In the genomic region with DNA sequence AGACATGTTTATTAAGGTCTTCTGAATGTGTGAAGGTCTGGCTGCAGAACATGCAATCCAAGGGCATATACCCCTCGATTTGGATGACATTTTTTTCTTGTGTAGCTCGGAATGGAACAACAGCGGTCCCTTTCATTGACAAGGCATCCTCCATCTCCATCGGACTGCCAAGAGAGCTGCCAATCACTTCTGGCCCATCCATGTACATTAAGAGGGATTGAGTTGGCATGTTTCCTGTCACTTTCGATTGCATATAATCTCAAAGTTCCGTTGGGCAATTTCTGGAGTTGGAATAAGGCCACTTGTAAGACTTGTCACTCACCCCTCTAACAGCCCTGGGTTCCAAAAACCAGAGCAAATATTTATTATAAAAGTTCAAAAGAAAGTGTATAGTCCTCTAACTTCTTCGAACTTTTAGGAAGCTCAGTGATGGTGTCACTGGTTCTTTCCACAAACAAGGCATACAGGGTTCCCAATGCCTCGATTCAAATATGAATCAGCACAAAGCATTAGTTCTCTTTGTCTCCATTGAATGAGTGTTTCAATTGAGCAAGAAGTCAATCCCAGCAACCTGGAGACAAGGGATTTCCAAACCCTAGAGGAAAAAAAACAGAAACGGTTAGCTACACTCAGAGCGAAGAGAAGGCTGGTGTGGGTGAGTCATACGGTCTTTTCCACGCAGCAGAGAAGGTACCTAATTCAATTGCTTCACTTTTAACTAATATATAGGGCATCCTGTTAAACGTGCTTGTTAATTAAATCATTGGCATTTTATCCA, we compare ENCODE assay signal across 8 cellular contexts. TPM values are rescaled to one million over a fixed set of nuclear protein-coding genes. Genes with fewer than 3 reads are reported as not detected.
DNase-seq lines count a peak whose midpoint lies in the region; ATAC-seq lines count a peak whose summit lies in the region.

No MANE protein-coding gene starts in this region.

- peaks cover 78 to 92% (median 80%) of the 10 kb centered on the region in 3 donors for H3K4me1 Mint-ChIP-seq in CD8-positive, alpha-beta memory T cell
- H3K4me1 Mint-ChIP-seq in activated T-cell treated with anti-CD3 and anti-CD28 coated beads, Interleukin-2, amount 50 U/mL, for 4 hours (ENCODE audit: low read depth), result peaks cover 86% of the 10 kb centered on the region

- POLR2A ChIA-PET in CD8-positive, alpha-beta memory T cell (lab: Charles Lee), result interaction anchor here (0.6 to 2.3 kb wide), 8 partner anchors 9 to 350 kb away, joined by 3 to 12 read pairs (median 5); no protein-coding TSS in a partner anchor

- peaks cover 81% of the 10 kb centered on the region for H3K4me1 ChIP-seq in CD8-positive, alpha-beta memory T cell (ENCODE audit: insufficient read depth, low read length)

- no peaks in the 10 kb centered on the region for H3K9me3 Mint-ChIP-seq in CD8-positive, alpha-beta memory T cell
- no peaks in the 10 kb centered on the region for H3K9me3 Mint-ChIP-seq in activated T-cell treated with anti-CD3 and anti-CD28 coated beads, Interleukin-2, amount 50 U/mL, for 4 hours

- CTCF ChIA-PET in CD8-positive, alpha-beta memory T cell (lab: Charles Lee), result interaction anchor here (1.0 to 8.9 kb wide), 8 partner anchors 9 to 334 kb away, joined by 3 to 83 read pairs (median 4); no protein-coding TSS in a partner anchor

- H3K36me3 ChIP-seq in CD8-positive, alpha-beta memory T cell (ENCODE audit: insufficient read depth, low read length), result peaks cover 13% of the 10 kb centered on the region

- no peaks in the 10 kb centered on the region for H3K9me3 ChIP-seq in CD8-positive, alpha-beta memory T cell (ENCODE audit: low read length)

- H3K27ac Mint-ChIP-seq in CD8-positive, alpha-beta memory T cell, result peak overlapping the region; percentile 88 to 98 (median 92)

- H3K27me3 ChIP-seq in CD8-positive, alpha-beta memory T cell (ENCODE audit: insufficient read depth, low read length, poor library complexity, severe bottlenecking), result no peaks in the 10 kb centered on the region

- peak overlapping the region; percentile 61 for H3K4me3 ChIP-seq in CD8-positive, alpha-beta memory T cell (ENCODE audit: low read length)
- no peak overlapping the region for H3K4me3 ChIP-seq in skeletal muscle cell (ENCODE audit: low read depth, low read length)

- peak; percentile 55 to 65 for ATAC-seq in activated T-cell treated with anti-CD3 and anti-CD28 coated beads, Interleukin-2, amount 50 U/mL, for 4 hours
- ATAC-seq in HG03342 (IDR thresholded peaks at IDR 0.05; ENCODE audit: unreplicated experiment), result no peak

- H3K4me3 Mint-ChIP-seq in CD8-positive, alpha-beta memory T cell, result peak overlapping the region; percentile 84 to 98 (median 89)
- peak overlapping the region; percentile 78 for H3K4me3 Mint-ChIP-seq in activated T-cell treated with anti-CD3 and anti-CD28 coated beads, Interleukin-2, amount 50 U/mL, for 4 hours

- no peaks in the 10 kb centered on the region for H3K27me3 Mint-ChIP-seq in CD8-positive, alpha-beta memory T cell
- H3K27me3 Mint-ChIP-seq in activated T-cell treated with anti-CD3 and anti-CD28 coated beads, Interleukin-2, amount 50 U/mL, for 4 hours (ENCODE audit: low read depth), result no peaks in the 10 kb centered on the region

- H3K27ac ChIP-seq in CD8-positive, alpha-beta memory T cell (ENCODE audit: low read depth, low read length), result peak overlapping the region; percentile 68

- peak in 4 of 5 donors; percentile 26 to 65 (median 38) for DNase-seq in CD8-positive, alpha-beta memory T cell
- DNase-seq in LoVo (ENCODE audit: low spot score) (peak; percentile 46), glomerular visceral epithelial cell (ENCODE audit: extremely low spot score) (peak; percentile 80), skeletal muscle cell (ENCODE audit: low read depth) (peak; percentile 89), Ammon's horn (ENCODE audit: low spot score) (no peak), DMS53 treated with DMSO at 0.1 percent for 48 hours (lab: John Stamatoyannopoulos, UW; ENCODE audit: unreplicated experiment) (no peak)
- DNase-seq in activated T-cell treated with anti-CD3 and anti-CD28 coated beads, Interleukin-2, amount 50 U/mL, for 4 hours, result peak; percentile 33

- H3K36me3 Mint-ChIP-seq in CD8-positive, alpha-beta memory T cell, result peaks cover 10 to 48% (median 19%) of the 10 kb centered on the region in 3 donors
- peaks cover 24% of the 10 kb centered on the region for H3K36me3 Mint-ChIP-seq in activated T-cell treated with anti-CD3 and anti-CD28 coated beads, Interleukin-2, amount 50 U/mL, for 4 hours (ENCODE audit: insufficient read depth)

RNA-seq across cellular contexts. Expression of a gene that starts 10.9 kb away (rescaled TPM):
- 10 to 100 TPM; 52.5 to 54.3 TPM for total RNA-seq in CD8-positive, alpha-beta memory T cell
- 24.0 TPM for polyA plus RNA-seq in CD8-positive, alpha-beta memory T cell
- 10 to 100 TPM; 25.9 to 27.8 (median 26.4) TPM for total RNA-seq in activated T-cell treated with anti-CD3 and anti-CD28 coated beads, Interleukin-2, amount 50 U/mL, for 4 hours

Comparison
In these comparisons a context has a peak if more than half of its experiments do, and no peak if none do; other contexts are left out.
1. DNase-seq: peak in CD8-positive, alpha-beta memory T cell (4 of 5), LoVo (single experiment), activated T-cell treated with anti-CD3 and anti-CD28 coated beads, Interleukin-2, amount 50 U/mL, for 4 hours (single experiment), glomerular visceral epithelial cell (single experiment) and skeletal muscle cell (single experiment); none in Ammon's horn (single experiment) and DMS53 treated with DMSO at 0.1 percent for 48 hours (single experiment).